ENCODE assay signal across 15 cellular contexts in genomic region chr9:106953166-106953565, GRCh38.
DNase-seq lines count a peak whose midpoint lies in the region; ATAC-seq and TF ChIP-seq lines count a peak whose summit lies in the region.
"Had no signal": no experiment of that assay in that cellular context is flagged by ENCODE, and none has a peak within 500 bp of the region (broad histone marks: within the 10 kb centered on the region; RNA-seq: fewer than 3 reads in every experiment).

No MANE protein-coding gene starts in this region.

- no peaks in the 10 kb centered on the region for H3K27me3 Mint-ChIP-seq in Caco-2 (ENCODE audit: insufficient read depth, unreplicated experiment)
- no peaks in the 10 kb centered on the region for H3K27me3 Mint-ChIP-seq in type B pancreatic cell

- CTCF ChIA-PET in Caco-2 (lab: Charles Lee), result no interaction called here

- H3K27ac Mint-ChIP-seq in Caco-2 (ENCODE audit: unreplicated experiment) (no peak overlapping the region), type B pancreatic cell (no peak overlapping the region)

- peaks cover 10% of the 10 kb centered on the region for H3K4me1 ChIP-seq in Caco-2
- H3K4me1 ChIP-seq in osteoblast (ENCODE audit: insufficient read depth, low read length), result peaks cover 19% of the 10 kb centered on the region

- H3K36me3 ChIP-seq in Caco-2 (ENCODE audit: control insufficient read depth, insufficient read depth, low read length), result no peaks in the 10 kb centered on the region
- H3K36me3 ChIP-seq in MG63, result no peaks in the 10 kb centered on the region
- no peaks in the 10 kb centered on the region for H3K36me3 ChIP-seq in osteoblast (ENCODE audit: insufficient read depth, low read length)

- H4K20me1 ChIP-seq in osteoblast (ENCODE audit: insufficient read depth, low read length), result no peaks in the 10 kb centered on the region

- BruUV-seq in Caco-2 (replicated peaks; lab: Mats Ljungman, UMichigan), result no TSS peak

- no peak for ATAC-seq in HG02981 (IDR thresholded peaks at IDR 0.05; ENCODE audit: unreplicated experiment)
- ATAC-seq: activated CD4-positive, CD25-positive, alpha-beta regulatory T cell treated with anti-CD3 and anti-CD28 coated beads, Interleukin-2, amount 50 U/mL, for 24 hours had no signal

- no peak overlapping the region for H3K4me2 ChIP-seq in osteoblast (ENCODE audit: insufficient read depth, low read length)

- peaks cover 23% of the 10 kb centered on the region for H3K4me1 Mint-ChIP-seq in Caco-2 (ENCODE audit: low read depth, unreplicated experiment)
- H3K4me1 Mint-ChIP-seq in type B pancreatic cell (ENCODE audit: unreplicated experiment), result peaks cover 4% of the 10 kb centered on the region

- intact Hi-C loops in Caco-2 (cut with micrococcal nuclease; ENCODE audit: unreplicated experiment), result no loop called here

- peak overlapping the region; percentile 10 for H3K27ac ChIP-seq in osteoblast (ENCODE audit: low read depth, low read length)
- H3K27ac ChIP-seq: coronary artery had no signal

- POLR2A ChIA-PET in Caco-2 (lab: Charles Lee), result no interaction called here

- H3K4me3 ChIP-seq in Caco-2 (ENCODE audit: low read depth, low read length), result no peak overlapping the region
- no peak overlapping the region for H3K4me3 ChIP-seq in MG63
- no peak overlapping the region for H3K4me3 ChIP-seq in epithelial cell of esophagus (ENCODE audit: low read length)
- no peak overlapping the region for H3K4me3 ChIP-seq in osteoblast (ENCODE audit: insufficient read depth, low read length)
- H3K4me3 ChIP-seq: coronary artery had no signal

- DNase-seq in Caco-2 (peak; percentile 32 to 47), MG63 (peak; percentile 40), epithelial cell of esophagus (ENCODE audit: low read depth) (peak; percentile 31), osteoblast (ENCODE audit: insufficient read length, low spot score, missing footprints) (peak; percentile 43), NCI-H146 treated with DMSO at 0.1 percent for 48 hours (lab: John Stamatoyannopoulos, UW; ENCODE audit: unreplicated experiment) (no peak), type B pancreatic cell (ENCODE audit: extremely low spot score, unreplicated experiment) (no peak), NCI-H345 treated with DMSO at 0.1 percent for 48 hours (lab: John Stamatoyannopoulos, UW; ENCODE audit: unreplicated experiment) (no peak)
- DNase-seq: activated CD8-positive, alpha-beta memory T cell treated with anti-CD3 and anti-CD28 coated beads, Interleukin-2, amount 50 U/mL, for 48 hours; GDM1; MM.1S; retina; stimulated activated naive CD4-positive, alpha-beta T cell had no signal

- H3K27me3 ChIP-seq in Caco-2 (replicated peaks; ENCODE audit: control insufficient read depth, insufficient read depth, low read length), result no peaks in the 10 kb centered on the region
- H3K27me3 ChIP-seq in MG63, result no peaks in the 10 kb centered on the region
- no peaks in the 10 kb centered on the region for H3K27me3 ChIP-seq in osteoblast (ENCODE audit: insufficient read depth, low read length)

- no peaks in the 10 kb centered on the region for H3K9me3 ChIP-seq in Caco-2
- no peaks in the 10 kb centered on the region for H3K9me3 ChIP-seq in MG63
- H3K9me3 ChIP-seq in osteoblast (ENCODE audit: low read depth, low read length), result no peaks in the 10 kb centered on the region

- no peak overlapping the region for H2AFZ ChIP-seq in osteoblast (ENCODE audit: low read length)

- H3K9me3 Mint-ChIP-seq in Caco-2 (ENCODE audit: unreplicated experiment) (no peaks in the 10 kb centered on the region), type B pancreatic cell (no peaks in the 10 kb centered on the region)

- H3K36me3 Mint-ChIP-seq in Caco-2 (ENCODE audit: insufficient read depth, unreplicated experiment), result peaks cover 25% of the 10 kb centered on the region
- peaks cover 59% of the 10 kb centered on the region for H3K36me3 Mint-ChIP-seq in type B pancreatic cell

- H3K4me3 Mint-ChIP-seq in Caco-2 (ENCODE audit: unreplicated experiment) (no peak overlapping the region), type B pancreatic cell (no peak overlapping the region)

- no peaks in the 10 kb centered on the region for H3K79me2 ChIP-seq in osteoblast (ENCODE audit: insufficient read depth, low read length)

- no peak for TF ChIP-seq CTCF in Caco-2 (IDR thresholded peaks at IDR 0.05; ENCODE audit: insufficient read depth in 1 of 2, low read depth in 1 of 2, low read length in 1 of 2, severe bottlenecking in 1 of 2, unreplicated experiment in 1 of 2)
- no peak for TF ChIP-seq CTCF in epithelial cell of esophagus (IDR thresholded peaks at IDR 0.05; ENCODE audit: insufficient read depth, low read depth, low read length, missing control alignments)
- no peak for TF ChIP-seq CTCF in osteoblast (IDR thresholded peaks at IDR 0.05; ENCODE audit: extremely low read depth, low read depth, low read length)
- no peak for TF ChIP-seq CTCF in type B pancreatic cell (conservative IDR thresholded peaks at IDR 0.05)

Comparison
In these comparisons a context has a peak if more than half of its experiments do, and no peak if none do; other contexts are left out.
1. DNase-seq: peak in Caco-2 (2 of 2), MG63 (single experiment), epithelial cell of esophagus (single experiment) and osteoblast (single experiment); none in NCI-H146 treated with DMSO at 0.1 percent for 48 hours (single experiment), type B pancreatic cell (single experiment) and NCI-H345 treated with DMSO at 0.1 percent for 48 hours (single experiment).